Comparison of ENCODE assay signal across 10 cellular contexts in the genomic region with DNA sequence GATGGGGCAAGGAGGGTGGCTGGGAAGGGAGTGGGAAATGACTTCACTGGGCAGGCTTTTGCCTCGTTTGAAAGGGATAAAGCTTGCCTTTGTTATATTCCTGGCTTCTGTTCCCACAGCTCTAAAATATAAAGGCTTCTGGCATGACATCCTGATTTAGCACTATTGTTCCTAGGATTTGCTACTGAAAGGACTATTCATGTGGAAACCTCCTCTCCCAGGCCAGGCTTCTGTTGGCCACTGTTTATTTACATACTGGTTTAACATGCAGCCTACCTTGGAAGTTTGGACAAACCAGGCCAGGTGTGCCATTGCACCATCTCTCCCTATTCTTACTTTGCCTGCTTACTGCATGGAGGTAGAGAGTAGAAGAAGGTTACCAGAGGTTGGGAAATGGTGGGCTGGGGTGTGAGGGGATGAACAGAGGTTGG. TPM values are rescaled to one million over a fixed set of nuclear protein-coding genes. Genes with fewer than 3 reads are reported as not detected.
DNase-seq lines count a peak whose midpoint lies in the region; ATAC-seq lines count a peak whose summit lies in the region.
"Had no signal": no experiment of that assay in that cellular context is flagged by ENCODE, and none has a peak within 500 bp of the region (broad histone marks: within the 10 kb centered on the region; RNA-seq: fewer than 3 reads in every experiment).

No MANE protein-coding gene starts in this region.

- ATAC-seq in HG03457 (IDR thresholded peaks at IDR 0.05; ENCODE audit: unreplicated experiment), result no peak
- ATAC-seq in HG03095 (IDR thresholded peaks at IDR 0.05; ENCODE audit: unreplicated experiment), result no peak
- ATAC-seq: lower lobe of right lung had no signal

- H3K4me3 ChIP-seq in esophagus (ENCODE audit: low read depth in 1 of 2, low read length in 2 of 2), result no peak overlapping the region
- H3K4me3 ChIP-seq: lower lobe of right lung had no signal

- no peaks in the 10 kb centered on the region for H3K27me3 ChIP-seq in esophagus (ENCODE audit: control insufficient read depth in 1 of 2, insufficient read depth in 2 of 2, low read length in 2 of 2)
- H3K27me3 ChIP-seq: BE2C had no signal

- H3K9me3 ChIP-seq in esophagus (ENCODE audit: control insufficient read depth in 2 of 2, insufficient read depth in 1 of 2, low read depth in 1 of 2, low read length in 1 of 2), result no peaks in the 10 kb centered on the region
- H3K9me3 ChIP-seq: BE2C, lower lobe of right lung had no signal

- DNase-seq in Caki2 (ENCODE audit: low read depth), result peak; percentile 66
- DNase-seq in NCI-H526 (lab: John Stamatoyannopoulos, UW), result peak; percentile 87 to 89
- DNase-seq in midbrain (lab: John Stamatoyannopoulos, UW), result peak; percentile 91
- no peak for DNase-seq in T-helper 2 cell
- no peak for DNase-seq in DMS 273 (lab: John Stamatoyannopoulos, UW; ENCODE audit: unreplicated experiment)
- DNase-seq: BE2C, lower lobe of right lung had no signal

- WGBS in esophagus, 2 donors, result 24 to 33% methylated on average over 1 of the region's 1 CpG

- H3K36me3 ChIP-seq in esophagus (ENCODE audit: control insufficient read depth in 2 of 2, insufficient read depth in 2 of 2, low read length in 1 of 2), result no peaks in the 10 kb centered on the region
- H3K36me3 ChIP-seq: BE2C, lower lobe of right lung had no signal

- H3K4me1 ChIP-seq in esophagus (ENCODE audit: control insufficient read depth in 2 of 2, insufficient read depth in 2 of 2, low read length in 1 of 2), result peaks cover 6 to 9% of the 10 kb centered on the region in 2 donors
- H3K4me1 ChIP-seq: BE2C had no signal

- in situ Hi-C loops in Caki2 (cut with HindIII; ENCODE audit: low pct_unique_long_range_greater_than_20kb, low sequenced_read_pairs), result no loop called here

- H3K27ac ChIP-seq in esophagus (ENCODE audit: low read depth in 2 of 2, low read length in 1 of 2), result peak overlapping the region; percentile 59 to 70

RNA-seq across cellular contexts. Expression of a gene that starts 2.4 kb away (rescaled TPM):
- total RNA-seq in Caki2 (2014; rRNA removed; shearing (Covaris generic); ENCODE audit: low replicate concordance), result 28.6 and 50.1 TPM in 2 replicates
- polyA plus RNA-seq in esophagus, result 10 to 100 TPM; 17.2 to 21.2 TPM

Comparison
In these comparisons a context has a peak if more than half of its experiments do, and no peak if none do; other contexts are left out.
1. DNase-seq: peak in Caki2 (single experiment), NCI-H526 (2 of 2) and midbrain (single experiment); none in T-helper 2 cell (0 of 5) and DMS 273 (single experiment).